In genomic region chr1:185156854-185157598, GRCh38 we compare ENCODE assay signal across 8 cellular contexts. TPM values are rescaled to one million over a fixed set of nuclear protein-coding genes. Genes with fewer than 3 reads are reported as not detected.
DNase-seq lines count a peak whose midpoint lies in the region; TF ChIP-seq lines count a peak whose summit lies in the region.

SWT1 (plus strand) TSS chr1:185157167; CDS start chr1:185160842, 3,675 bp downstream.
TRMT1L (minus strand) TSS chr1:185156953; CDS start chr1:185156712, 241 bp downstream.

- H3K27ac ChIP-seq in suprapubic skin, result peak within 1 kb of the TSS; percentile 96

- H3K4me3 ChIP-seq in HFF-Myc (replicated peaks; ENCODE audit: low read depth, low read length) (peak within 1 kb of the TSS; percentile 82), suprapubic skin (peak within 1 kb of the TSS; percentile 73)

- peaks cover 5% of the 10 kb centered on the region for H3K36me3 Mint-ChIP-seq in activated naive CD4-positive, alpha-beta T cell treated with anti-CD3 and anti-CD28 coated beads, Interleukin-2, amount 50 U/mL, for 24 hours

- TF ChIP-seq EP300 in suprapubic skin (IDR thresholded peaks at IDR 0.05), result no peak

- H3K9me3 ChIP-seq in suprapubic skin, result no peaks in the 10 kb centered on the region

- WGBS in suprapubic skin, result 0% methylated on average over 34 of the region's 63 CpGs

- H3K4me1 Mint-ChIP-seq in activated naive CD4-positive, alpha-beta T cell treated with anti-CD3 and anti-CD28 coated beads, Interleukin-2, amount 50 U/mL, for 24 hours, result peaks cover 57% of the 10 kb centered on the region

- peak; percentile 86 to 98 for TF ChIP-seq POLR2A in suprapubic skin (IDR thresholded peaks at IDR 0.05)

- H3K9me3 Mint-ChIP-seq in activated naive CD4-positive, alpha-beta T cell treated with anti-CD3 and anti-CD28 coated beads, Interleukin-2, amount 50 U/mL, for 24 hours, result no peaks in the 10 kb centered on the region

- H3K27me3 Mint-ChIP-seq in activated naive CD4-positive, alpha-beta T cell treated with anti-CD3 and anti-CD28 coated beads, Interleukin-2, amount 50 U/mL, for 24 hours, result no peaks in the 10 kb centered on the region

- H3K4me1 ChIP-seq in suprapubic skin, result peaks cover 38% of the 10 kb centered on the region

- H3K27ac Mint-ChIP-seq in activated naive CD4-positive, alpha-beta T cell treated with anti-CD3 and anti-CD28 coated beads, Interleukin-2, amount 50 U/mL, for 24 hours, result peak within 1 kb of the TSS; percentile 97

- DNase-seq in GM03348 (ENCODE audit: low spot score), result peak; percentile 96
- DNase-seq in HFF-Myc (ENCODE audit: extremely low read depth, low read depth), result peak; percentile 97
- peak; percentile 99 for DNase-seq in NAMALWA (ENCODE audit: low spot score)
- peak; percentile 99 for DNase-seq in SK-N-DZ (ENCODE audit: low spot score)
- DNase-seq in globus pallidus (ENCODE audit: low spot score), result peak; percentile 100
- peak; percentile 84 to 100 (median 99) for DNase-seq in nucleus accumbens (lab: John Stamatoyannopoulos, UW)
- peak; percentile 100 for DNase-seq in suprapubic skin (ENCODE audit: low spot score in 2 of 2)

- peaks cover 9% of the 10 kb centered on the region for H3K36me3 ChIP-seq in suprapubic skin

- no peaks in the 10 kb centered on the region for H3K27me3 ChIP-seq in suprapubic skin

- TF ChIP-seq CTCF in HFF-Myc (IDR thresholded peaks at IDR 0.05; ENCODE audit: low read depth, low read length, missing control alignments) (no peak), suprapubic skin (IDR thresholded peaks at IDR 0.05) (no peak)

- H3K4me3 Mint-ChIP-seq in activated naive CD4-positive, alpha-beta T cell treated with anti-CD3 and anti-CD28 coated beads, Interleukin-2, amount 50 U/mL, for 24 hours, result peak within 1 kb of the TSS; percentile 98

RNA-seq across cellular contexts. Expression of gene SWT1, which starts in this region (rescaled TPM):
- polyA plus RNA-seq in SK-N-DZ (2014; cell fraction: cytosol; rRNA removed), result 3.7 and 5.0 TPM in 2 replicates
- 3.7 and 4.8 TPM in 2 replicates for polyA plus RNA-seq in SK-N-DZ (2014; cell fraction: nucleus; rRNA removed)
- total RNA-seq in suprapubic skin, result 10 to 100 TPM in 1 of 4 donors, 1 to 10 TPM in 3; 3.4 to 11.2 (median 5.8) TPM

RNA-seq across cellular contexts. Expression of gene TRMT1L, which starts in this region (rescaled TPM):
- 17.4 and 38.8 TPM in 2 replicates for polyA plus RNA-seq in SK-N-DZ (2014; cell fraction: cytosol; rRNA removed)
- 7.4 and 12.2 TPM in 2 replicates for polyA plus RNA-seq in SK-N-DZ (2014; cell fraction: nucleus; rRNA removed)
- total RNA-seq in suprapubic skin, result 10 to 100 TPM in 3 of 4 donors, 1 to 10 TPM in 1; 7.6 to 19.1 (median 14.1) TPM

Comparison
In these comparisons a context has a peak if more than half of its experiments do, and no peak if none do; other contexts are left out.
1. Peak in every context shown above with its lines: DNase-seq, H3K4me3 ChIP-seq and H3K27ac ChIP-seq.